In genomic region chr17:7409716-7410115, GRCh38 we compare ENCODE assay signal across 33 cellular contexts. TPM values are rescaled to one million over a fixed set of nuclear protein-coding genes. Genes with fewer than 3 reads are reported as not detected.
"Had no signal": no experiment of that assay in that cellular context is flagged by ENCODE, and none has a peak within 500 bp of the region (broad histone marks: within the 10 kb centered on the region; RNA-seq: fewer than 3 reads in every experiment).

No MANE protein-coding gene starts in this region.

- H3K36me3 Mint-ChIP-seq: memory B cell; natural killer cell; stimulated activated effector memory CD8-positive, alpha-beta T cell treated with anti-CD3 and anti-CD28 coated beads, Interleukin-12 subunit alpha, Interleukin-12 subunit beta, amount 100 ng/mL, for 72 hours had no signal

- H3K36me3 ChIP-seq: gastrocnemius medialis, ovary, thyroid gland had no signal

- DNase-seq: cortex of kidney; foreskin fibroblast; gastrocnemius medialis; heart left ventricle; kidney; natural killer cell; occipital lobe; ovary; posterior cingulate gyrus; psoas muscle; sigmoid colon; stimulated activated CD4-positive, alpha-beta T cell treated with anti-CD3 and anti-CD28 coated beads, Interleukin-2, amount 100 ng/mL, for 24 hours; stimulated activated CD4-positive, alpha-beta T cell treated with anti-CD3 and anti-CD28 coated beads, Interleukin-4, amount 100 ng/mL, for 24 hours; stimulated activated naive CD4-positive, alpha-beta T cell treated with Interleukin-2 at 50 U/mL for 16 hours; stomach; thyroid gland; upper lobe of left lung had no signal

- FAIRE-seq: kidney, urothelium cell line had no signal

- H3K9me3 Mint-ChIP-seq: memory B cell; natural killer cell; stimulated activated effector memory CD8-positive, alpha-beta T cell treated with anti-CD3 and anti-CD28 coated beads, Interleukin-12 subunit alpha, Interleukin-12 subunit beta, amount 100 ng/mL, for 72 hours had no signal

- H3K27me3 ChIP-seq: gastrocnemius medialis, hepatocyte, ovary, sigmoid colon, thyroid gland, upper lobe of left lung had no signal

- H3K4me1 ChIP-seq: psoas muscle had no signal

- ATAC-seq: esophagus mucosa; gastrocnemius medialis; heart left ventricle; left lobe of liver; natural killer cell; psoas muscle; right cardiac atrium; stimulated activated effector memory CD8-positive, alpha-beta T cell treated with anti-CD3 and anti-CD28 coated beads, Interleukin-12 subunit alpha, Interleukin-12 subunit beta, amount 100 ng/mL, for 72 hours had no signal

- H3K9me3 ChIP-seq: gastrocnemius medialis, heart left ventricle, ovary, psoas muscle, sigmoid colon, stomach, thyroid gland, upper lobe of left lung had no signal

- H3K4me3 ChIP-seq: gastrocnemius medialis, heart left ventricle, hepatocyte, lung, ovary, psoas muscle, sigmoid colon, stomach, thyroid gland, upper lobe of left lung had no signal

- H3K27ac Mint-ChIP-seq: memory B cell; natural killer cell; stimulated activated effector memory CD8-positive, alpha-beta T cell treated with anti-CD3 and anti-CD28 coated beads, Interleukin-12 subunit alpha, Interleukin-12 subunit beta, amount 100 ng/mL, for 72 hours had no signal

RNA-seq across cellular contexts. Expression of gene SPEM1, which starts 10.4 kb away (rescaled TPM):
- total RNA-seq: dermis microvascular lymphatic vessel endothelial cell, esophagus mucosa, gastrocnemius medialis, glomerular endothelial cell, heart left ventricle, hepatocyte, kidney, left lobe of liver, liver, lung, mononuclear cell, natural killer cell, occipital lobe, ovary, psoas muscle, renal cortical epithelial cell, right cardiac atrium, sigmoid colon, skeletal muscle tissue, stomach, subcutaneous adipose tissue, temporal lobe, thyroid gland, upper lobe of left lung had no signal
- polyA plus RNA-seq: heart left ventricle, hepatocyte, liver, lung, ovary, right cardiac atrium, sigmoid colon had no signal

RNA-seq across cellular contexts. Expression of gene SPEM2, which starts 15.7 kb away (rescaled TPM):
- total RNA-seq: dermis microvascular lymphatic vessel endothelial cell, esophagus mucosa, gastrocnemius medialis, glomerular endothelial cell, heart left ventricle, hepatocyte, kidney, left lobe of liver, liver, lung, mononuclear cell, natural killer cell, occipital lobe, ovary, psoas muscle, renal cortical epithelial cell, right cardiac atrium, sigmoid colon, skeletal muscle tissue, stomach, subcutaneous adipose tissue, temporal lobe, upper lobe of left lung had no signal
- polyA plus RNA-seq: heart left ventricle, hepatocyte, liver, lung, ovary, right cardiac atrium, sigmoid colon, stomach had no signal
